In the genomic region with DNA sequence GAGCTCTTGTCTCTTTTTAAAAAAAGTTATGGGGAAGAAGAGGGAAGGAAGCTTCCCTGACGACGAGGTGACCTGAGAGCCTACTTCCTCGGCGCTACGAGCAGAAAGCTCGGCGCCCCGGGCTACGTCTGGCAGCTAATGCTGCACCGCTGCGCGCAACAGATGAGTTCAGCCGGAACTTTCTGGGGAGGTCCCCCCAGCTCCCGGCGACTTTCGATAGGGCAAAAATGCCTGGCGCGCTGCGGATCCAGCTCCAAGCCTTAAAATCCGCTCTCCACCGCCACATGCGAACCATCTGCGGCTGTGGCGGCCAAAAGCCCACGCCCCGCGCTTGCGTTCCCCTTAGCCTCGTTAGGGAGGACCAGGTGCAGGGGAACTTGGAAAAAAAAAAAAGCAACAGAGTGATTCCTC, we compare ENCODE assay signal across 8 cellular contexts. TPM values are rescaled to one million over a fixed set of nuclear protein-coding genes. Genes with fewer than 3 reads are reported as not detected.
DNase-seq lines count a peak whose midpoint lies in the region; ATAC-seq and TF ChIP-seq lines count a peak whose summit lies in the region.

No MANE protein-coding gene starts in this region.

- peak overlapping the region; percentile 75 for H3K4me3 ChIP-seq in neural progenitor cell

- H3K4me2 ChIP-seq in neural progenitor cell = peak overlapping the region; percentile 98

- H2AFZ ChIP-seq in neural progenitor cell (replicated peaks) = peak overlapping the region; percentile 35

- H3K79me2 ChIP-seq in neural progenitor cell (ENCODE audit: low read depth) = peaks cover 54% of the 10 kb centered on the region

- no peaks in the 10 kb centered on the region for H3K9me3 Mint-ChIP-seq in neural progenitor cell

- no peaks in the 10 kb centered on the region for H3K36me3 ChIP-seq in neural progenitor cell

- peaks cover 41% of the 10 kb centered on the region for H4K20me1 ChIP-seq in neural progenitor cell (ENCODE audit: low read depth)

- DNase-seq in AG08396 (ENCODE audit: low spot score) (peak; percentile 56), RPMI7951 (ENCODE audit: low read depth) (peak; percentile 83), fibroblast of the conjunctiva (ENCODE audit: low read depth) (peak; percentile 64), neural progenitor cell (ENCODE audit: low spot score) (peak; percentile 85), superior temporal gyrus (ENCODE audit: extremely low spot score) (peak; percentile 70)
- DNase-seq in activated effector memory CD4-positive, alpha-beta T cell treated with Interleukin-2 at 50 U/mL for 16 hours = peak; percentile 60

- ATAC-seq in GM18907 (IDR thresholded peaks at IDR 0.05; ENCODE audit: unreplicated experiment) (peak; percentile 41), HG03342 (IDR thresholded peaks at IDR 0.05; ENCODE audit: unreplicated experiment) (peak; percentile 30)

- peak overlapping the region; percentile 69 for H3K9ac ChIP-seq in neural progenitor cell

- no peaks in the 10 kb centered on the region for H3K27me3 ChIP-seq in neural progenitor cell

- H3K27ac ChIP-seq in neural progenitor cell = peak overlapping the region; percentile 52

- H3K4me3 Mint-ChIP-seq in neural progenitor cell = peak overlapping the region; percentile 97

- peaks cover 16% of the 10 kb centered on the region for H3K4me1 ChIP-seq in neural progenitor cell

- peaks cover 6% of the 10 kb centered on the region for H3K36me3 Mint-ChIP-seq in neural progenitor cell

- peaks cover 27% of the 10 kb centered on the region for H3F3A ChIP-seq in neural progenitor cell (ENCODE audit: low read depth)

- H3K27me3 Mint-ChIP-seq in neural progenitor cell (ENCODE audit: insufficient read depth, low read depth) = peaks cover 4% of the 10 kb centered on the region

- H3K4me1 Mint-ChIP-seq in neural progenitor cell = peaks cover 21% of the 10 kb centered on the region

- no peak for TF ChIP-seq CTCF in neural progenitor cell (IDR thresholded peaks at IDR 0.05)

- H3K9me3 ChIP-seq in neural progenitor cell (ENCODE audit: low read depth) = no peaks in the 10 kb centered on the region

- H3K27ac Mint-ChIP-seq in neural progenitor cell = peak overlapping the region; percentile 93

RNA-seq across cellular contexts. Expression of gene P4HA1, which starts 0.6 kb away (rescaled TPM):
- 290 and 315 TPM in 2 replicates for total RNA-seq in RPMI7951 (2014; rRNA removed; shearing (Covaris generic))
- total RNA-seq in neural progenitor cell (ENCODE audit: low replicate concordance) = 144 and 200 TPM in 2 replicates

RNA-seq across cellular contexts. Expression of gene NUDT13, which starts 14.2 kb away (rescaled TPM):
- 2.1 and 3.6 TPM in 2 replicates for total RNA-seq in RPMI7951 (2014; rRNA removed; shearing (Covaris generic))
- 2.4 and 3.0 TPM in 2 replicates for total RNA-seq in neural progenitor cell (ENCODE audit: low replicate concordance)

Comparison
In these comparisons a context has a peak if more than half of its experiments do, and no peak if none do; other contexts are left out.
1. Peak in every context shown above with its lines: DNase-seq, ATAC-seq, H3K4me3 ChIP-seq and H3K27ac ChIP-seq.